ENCODE assay signal across 1 cellular context in the genomic region with DNA sequence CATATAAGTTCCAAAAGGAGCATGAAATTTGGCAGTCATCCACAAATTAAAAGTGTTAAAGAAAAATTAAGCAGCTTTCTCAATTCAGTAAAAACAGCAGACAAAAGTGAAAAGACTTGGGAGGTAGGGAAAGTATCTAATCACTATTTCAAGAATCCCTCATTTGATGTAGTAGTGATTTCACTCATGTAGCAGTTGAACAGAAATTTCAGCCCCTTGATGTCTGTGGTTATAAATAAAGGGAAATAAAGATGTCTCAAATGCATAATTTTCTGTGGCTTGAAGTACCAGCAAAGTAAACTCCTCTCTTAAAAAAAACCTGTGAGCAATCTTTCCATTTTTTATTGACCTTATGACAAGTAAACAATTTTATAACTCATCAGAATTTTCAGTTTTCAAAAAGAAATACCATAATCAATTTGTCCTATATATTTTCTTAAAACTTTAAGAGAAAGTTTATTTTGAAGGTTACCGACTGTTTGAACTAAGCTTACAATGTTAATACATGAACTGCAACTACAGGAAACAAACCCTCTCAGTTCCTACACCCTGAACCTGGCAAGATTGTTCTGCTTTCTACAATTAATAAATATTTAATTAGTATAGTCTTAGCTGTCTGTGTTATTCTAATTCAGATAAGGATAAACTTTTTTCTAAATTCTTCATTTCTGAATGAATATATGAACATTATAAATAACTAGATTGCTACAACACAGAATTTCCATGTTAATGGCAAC.
A peak's percentile ranks its signal among the peaks of the same experiment; 100 is the strongest.
TF ChIP-seq lines count a peak whose summit lies in the region.

No MANE protein-coding gene starts in this region.

TF ChIP-seq in GM12878, 131 proteins besides CTCF, POLR2A, EP300 and RAD21:
- TF ChIP-seq, protein P1, sequence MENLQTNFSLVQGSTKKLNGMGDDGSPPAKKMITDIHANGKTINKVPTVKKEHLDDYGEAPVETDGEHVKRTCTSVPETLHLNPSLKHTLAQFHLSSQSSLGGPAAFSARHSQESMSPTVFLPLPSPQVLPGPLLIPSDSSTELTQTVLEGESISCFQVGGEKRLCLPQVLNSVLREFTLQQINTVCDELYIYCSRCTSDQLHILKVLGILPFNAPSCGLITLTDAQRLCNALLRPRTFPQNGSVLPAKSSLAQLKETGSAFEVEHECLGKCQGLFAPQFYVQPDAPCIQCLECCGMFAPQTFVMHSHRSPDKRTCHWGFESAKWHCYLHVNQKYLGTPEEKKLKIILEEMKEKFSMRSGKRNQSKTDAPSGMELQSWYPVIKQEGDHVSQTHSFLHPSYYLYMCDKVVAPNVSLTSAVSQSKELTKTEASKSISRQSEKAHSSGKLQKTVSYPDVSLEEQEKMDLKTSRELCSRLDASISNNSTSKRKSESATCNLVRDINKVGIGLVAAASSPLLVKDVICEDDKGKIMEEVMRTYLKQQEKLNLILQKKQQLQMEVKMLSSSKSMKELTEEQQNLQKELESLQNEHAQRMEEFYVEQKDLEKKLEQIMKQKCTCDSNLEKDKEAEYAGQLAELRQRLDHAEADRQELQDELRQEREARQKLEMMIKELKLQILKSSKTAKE (IDR thresholded peaks at IDR 0.05; ENCODE audit: low read depth, poor library complexity, severe bottlenecking) = peak; percentile 35
- TF ChIP-seq RUNX3 (IDR thresholded peaks at IDR 0.05; ENCODE audit: low read length) (peak; percentile 92), MEF2A (IDR thresholded peaks at IDR 0.05; ENCODE audit: insufficient read depth, low read depth, low read length) (0 out of 2 replicates have a peak, but pooled peaks have one; percentile 54), FOS (IDR thresholded peaks at IDR 0.05; ENCODE audit: borderline replicate concordance, extremely low read depth, insufficient read length) (no peak), ETV6 (conservative IDR thresholded peaks at IDR 0.05 in 1 of 2, IDR thresholded peaks at IDR 0.05 in 1 of 2; ENCODE audit: borderline replicate concordance in 1 of 2, low read depth in 1 of 2) (peak in 1 of 2 experiments; percentile 52; a peak in 1 of 4 replicates), MTA3 (IDR thresholded peaks at IDR 0.05; ENCODE audit: borderline replicate concordance, low read length) (0 out of 2 replicates have a peak, but pooled peaks have one; percentile 67), BCL11A (IDR thresholded peaks at IDR 0.05; ENCODE audit: low read depth, low read length) (0 out of 2 replicates have a peak, but pooled peaks have one; percentile 15), ATF2 (IDR thresholded peaks at IDR 0.05; ENCODE audit: low read length) (peak; percentile 80), KLF5 (IDR thresholded peaks at IDR 0.05; ENCODE audit: partially characterized antibody) (no peak), JUNB (IDR thresholded peaks at IDR 0.05) (peak; percentile 94), ZNF217 (IDR thresholded peaks at IDR 0.05) (0 out of 2 replicates have a peak, but pooled peaks have one; percentile 55), NFIC (IDR thresholded peaks at IDR 0.05; ENCODE audit: low read depth, low read length) (peak; percentile 87), FOXM1 (IDR thresholded peaks at IDR 0.05; ENCODE audit: low read depth, low read length) (peak; percentile 81; the same call in 1 of the 2 replicates), CEBPB (IDR thresholded peaks at IDR 0.05; ENCODE audit: borderline replicate concordance in 1 of 2, low read depth in 2 of 2, low read length in 2 of 2) (peak in 1 of 2 experiments; percentile 72; a peak in 1 of 4 replicates), IRF4 (IDR thresholded peaks at IDR 0.05; ENCODE audit: low read depth, low read length) (peak; percentile 58; the same call in 1 of the 2 replicates), CBFB (IDR thresholded peaks at IDR 0.05; ENCODE audit: low read depth) (no peak), MTA2 (IDR thresholded peaks at IDR 0.05; ENCODE audit: low read depth) (peak; percentile 55; the same call in 1 of the 2 replicates), MXI1 (IDR thresholded peaks at IDR 0.05; ENCODE audit: low read depth, low read length) (no peak), ZNF24 (IDR thresholded peaks at IDR 0.05) (0 out of 2 replicates have a peak, but pooled peaks have one; percentile 16), PML (IDR thresholded peaks at IDR 0.05; ENCODE audit: low read length) (peak; percentile 57; the same call in 1 of the 2 replicates), SMC3 (IDR thresholded peaks at IDR 0.05; ENCODE audit: borderline replicate concordance, low read length) (no peak), ZBED1 (IDR thresholded peaks at IDR 0.05; ENCODE audit: borderline replicate concordance) (0 out of 2 replicates have a peak, but pooled peaks have one; percentile 45), CREM (IDR thresholded peaks at IDR 0.05; ENCODE audit: low read depth) (peak; percentile 38; the same call in 1 of the 2 replicates), TCF7 (IDR thresholded peaks at IDR 0.05; ENCODE audit: borderline replicate concordance) (peak; percentile 98)
